10 cellular contexts compared by ENCODE assay signal in the genomic region with DNA sequence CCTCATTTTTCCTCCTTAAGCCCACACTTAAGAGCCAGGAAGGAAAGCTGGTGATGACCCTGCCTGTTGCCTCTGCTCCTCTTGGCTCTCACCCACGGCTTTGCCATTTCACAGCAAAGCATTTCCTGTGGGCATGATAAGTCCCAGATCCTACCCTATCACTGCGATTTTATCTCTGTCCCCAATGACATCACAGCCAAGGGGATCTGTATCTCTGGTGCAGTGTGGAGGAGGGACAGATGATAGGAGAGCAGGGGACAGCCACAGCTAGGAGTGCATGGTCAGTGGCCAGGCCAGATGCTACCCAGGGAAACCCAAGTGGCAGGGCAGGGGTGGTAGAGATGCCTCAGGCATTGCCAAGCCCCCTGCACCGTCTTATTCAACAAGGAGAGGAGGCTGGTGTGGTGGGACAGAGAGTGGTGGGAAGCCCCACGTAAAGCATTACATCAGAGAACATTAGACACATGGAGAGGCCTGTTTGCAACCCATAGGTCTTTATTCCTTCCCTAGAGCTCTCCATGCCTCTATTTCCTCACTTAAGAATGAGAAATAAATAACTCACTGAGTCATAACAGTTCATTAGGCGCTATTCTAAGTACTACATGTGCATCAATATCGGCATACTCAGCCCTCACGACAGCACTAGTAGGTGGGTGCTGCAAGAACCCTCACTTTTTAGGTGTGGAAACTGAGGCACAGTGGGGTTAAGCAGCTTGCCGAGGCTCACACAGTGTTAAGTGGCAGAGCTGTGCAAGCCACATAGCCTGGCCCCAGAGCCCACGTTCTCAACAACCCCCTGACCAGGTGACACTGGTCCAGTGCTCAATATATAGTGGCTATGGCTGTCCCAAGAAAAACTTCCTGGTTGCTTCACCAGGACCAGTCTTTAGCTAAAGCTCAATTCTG. TPM values are rescaled to one million over a fixed set of nuclear protein-coding genes. Genes with fewer than 3 reads are reported as not detected.
DNase-seq lines count a peak whose midpoint lies in the region; ATAC-seq, FAIRE-seq and TF ChIP-seq lines count a peak whose summit lies in the region.
"Had no signal": no experiment of that assay in that cellular context is flagged by ENCODE, and none has a peak within 500 bp of the region (broad histone marks: within the 10 kb centered on the region; RNA-seq: fewer than 3 reads in every experiment).

No MANE protein-coding gene starts in this region.

- intact Hi-C loops in CD4-positive, alpha-beta T cell (cut with DNase I, micrococcal nuclease) = loop anchor here in 1 of 2 experiments (2.0 to 10.0 kb wide), 4 partner anchors 24 to 1514 kb away; a partner anchor contains a TSS
- intact Hi-C loops in adrenal gland (cut with DNase I) (no loop called here), right lobe of liver (cut with DNase I) (no loop called here)
- intact Hi-C loops in naive thymus-derived CD4-positive, alpha-beta T cell (cut with micrococcal nuclease) = loop anchor here in 1 of 2 donors (10.0 kb wide), 2 partner anchors 1324 to 1494 kb away; a partner anchor contains a TSS

- H3K9me3 Mint-ChIP-seq in CD4-positive, alpha-beta T cell = no peaks in the 10 kb centered on the region
- no peaks in the 10 kb centered on the region for H3K9me3 Mint-ChIP-seq in naive B cell
- H3K9me3 Mint-ChIP-seq in naive thymus-derived CD4-positive, alpha-beta T cell = no peaks in the 10 kb centered on the region

- TF ChIP-seq CTCF in CD4-positive, alpha-beta T cell (IDR thresholded peaks at IDR 0.05) = no peak
- no peak for TF ChIP-seq CTCF in adrenal gland (IDR thresholded peaks at IDR 0.05)
- no peak for TF ChIP-seq CTCF in right lobe of liver (IDR thresholded peaks at IDR 0.05)

- no peak for DNase-seq in CD4-positive, alpha-beta T cell
- DNase-seq in H54 (ENCODE audit: insufficient read length, low spot score) (no peak), adrenal gland (peak in 5 of 7 donors; percentile 43 to 72 (median 58)), naive B cell (no peak), NCI-H526 (lab: John Stamatoyannopoulos, UW) (no peak), right lobe of liver (no peak)
- no peak for DNase-seq in naive thymus-derived CD4-positive, alpha-beta T cell
- DNase-seq in NK-92 treated with Interleukin-12 subunit alpha and Interleukin-12 subunit beta, amount 100 ng/mL, for 24 hours (lab: John Stamatoyannopoulos, UW) = no peak
- DNase-seq: NCI-H1436, SJCRH30 had no signal

- H3K4me1 ChIP-seq in adrenal gland (replicated peaks in 1 of 2) (peaks cover 10 to 36% of the 10 kb centered on the region in 2 donors), right lobe of liver (no peaks in the 10 kb centered on the region)
- peaks cover 36 to 52% of the 10 kb centered on the region in 2 donors for H3K4me1 ChIP-seq in naive thymus-derived CD4-positive, alpha-beta T cell (ENCODE audit: control insufficient read depth in 2 of 2, insufficient read depth in 2 of 2, low read length in 2 of 2)

- H3K9me3 ChIP-seq in CD4-positive, alpha-beta T cell (ENCODE audit: control insufficient read depth, low read length) = no peaks in the 10 kb centered on the region
- no peaks in the 10 kb centered on the region for H3K9me3 ChIP-seq in adrenal gland (replicated peaks in 1 of 3)
- no peaks in the 10 kb centered on the region for H3K9me3 ChIP-seq in right lobe of liver
- no peaks in the 10 kb centered on the region for H3K9me3 ChIP-seq in naive thymus-derived CD4-positive, alpha-beta T cell (ENCODE audit: control insufficient read depth in 2 of 3, low read length in 3 of 3)
- H3K9me3 ChIP-seq: SJCRH30 had no signal

- H3K27ac Mint-ChIP-seq in CD4-positive, alpha-beta T cell = peak overlapping the region; percentile 64
- H3K27ac Mint-ChIP-seq in naive B cell = peak overlapping the region; percentile 76 to 96 (median 88)
- peak overlapping the region in 4 of 9 donors; percentile 7 to 46 (median 42) for H3K27ac Mint-ChIP-seq in naive thymus-derived CD4-positive, alpha-beta T cell

- H3K27me3 ChIP-seq in CD4-positive, alpha-beta T cell (ENCODE audit: control insufficient read depth, insufficient read depth, low read length) = no peaks in the 10 kb centered on the region
- no peaks in the 10 kb centered on the region for H3K27me3 ChIP-seq in adrenal gland
- H3K27me3 ChIP-seq in right lobe of liver = no peaks in the 10 kb centered on the region
- H3K27me3 ChIP-seq in naive thymus-derived CD4-positive, alpha-beta T cell (ENCODE audit: control insufficient read depth in 2 of 2, insufficient read depth in 2 of 2, low read length in 2 of 2) = no peaks in the 10 kb centered on the region

- ATAC-seq in CD4-positive, alpha-beta T cell (ENCODE audit: poor library complexity) = no peak
- no peak for ATAC-seq in naive B cell (ENCODE audit: low read depth in 2 of 2)
- no peak for ATAC-seq in right lobe of liver
- no peak for ATAC-seq in naive thymus-derived CD4-positive, alpha-beta T cell

- 0 out of 2 replicates have a peak, but pooled peaks have one; percentile 26 for TF ChIP-seq POLR2A in H54 (IDR thresholded peaks at IDR 0.05; ENCODE audit: low read depth, low read length)
- TF ChIP-seq POLR2A in adrenal gland (IDR thresholded peaks at IDR 0.05) = peak in 1 of 2 donors; percentile 15
- no peak for TF ChIP-seq POLR2A in right lobe of liver (IDR thresholded peaks at IDR 0.05)

- H3K4me3 ChIP-seq in adrenal gland (no peak overlapping the region), right lobe of liver (no peak overlapping the region)
- H3K4me3 ChIP-seq in naive thymus-derived CD4-positive, alpha-beta T cell (ENCODE audit: low read length) = no peak overlapping the region
- H3K4me3 ChIP-seq: SJCRH30 had no signal

- no peaks in the 10 kb centered on the region for H3K36me3 Mint-ChIP-seq in CD4-positive, alpha-beta T cell (ENCODE audit: low read depth)
- H3K36me3 Mint-ChIP-seq in naive B cell = no peaks in the 10 kb centered on the region
- no peaks in the 10 kb centered on the region for H3K36me3 Mint-ChIP-seq in naive thymus-derived CD4-positive, alpha-beta T cell

- 67 to 72% (median 70%) methylated on average over 9 of the region's 9 CpGs for WGBS in adrenal gland, 4 donors
- whole genome bisulfite sequencing in right lobe of liver (ENCODE audit: insufficient coverage, low coverage, low lambda C conversion rate, missing lambda C conversion rate) = 84% methylated on average over 4 of the region's 9 CpGs

- POLR2A ChIA-PET in CD4-positive, alpha-beta T cell (lab: Charles Lee) = no interaction called here
- POLR2A ChIA-PET in naive thymus-derived CD4-positive, alpha-beta T cell (lab: Charles Lee) = no interaction called here

- CTCF ChIA-PET in CD4-positive, alpha-beta T cell (lab: Charles Lee) = interaction anchor here (4.9 kb wide), 1 partner anchor 56 kb away, joined by 38 read pairs; a partner anchor contains a TSS
- CTCF ChIA-PET in naive thymus-derived CD4-positive, alpha-beta T cell (lab: Charles Lee) = no interaction called here

- H3K27ac ChIP-seq in CD4-positive, alpha-beta T cell (ENCODE audit: low read depth, low read length) = no peak overlapping the region
- H3K27ac ChIP-seq in adrenal gland = peak overlapping the region in 2 of 5 donors; percentile 6 to 42
- no peak overlapping the region for H3K27ac ChIP-seq in right lobe of liver
- H3K27ac ChIP-seq in naive thymus-derived CD4-positive, alpha-beta T cell (ENCODE audit: low read depth, low read length) = no peak overlapping the region
- H3K27ac ChIP-seq: SJCRH30 had no signal

- peak overlapping the region; percentile 31 for H3K4me3 Mint-ChIP-seq in CD4-positive, alpha-beta T cell
- peak overlapping the region; percentile 75 to 99 (median 90) for H3K4me3 Mint-ChIP-seq in naive B cell
- H3K4me3 Mint-ChIP-seq in naive thymus-derived CD4-positive, alpha-beta T cell = peak overlapping the region in 2 of 10 donors; percentile 20 to 31

- no peak for FAIRE-seq in H54 (lab: Jason Lieb, UNC)

- peaks cover 55% of the 10 kb centered on the region for H3K4me1 Mint-ChIP-seq in CD4-positive, alpha-beta T cell (ENCODE audit: low read depth)
- peaks cover 58 to 78% (median 69%) of the 10 kb centered on the region in 3 donors for H3K4me1 Mint-ChIP-seq in naive B cell
- peaks cover 19 to 61% (median 40%) of the 10 kb centered on the region in 7 donors for H3K4me1 Mint-ChIP-seq in naive thymus-derived CD4-positive, alpha-beta T cell

- H3K36me3 ChIP-seq in adrenal gland (replicated peaks in 1 of 2) (no peaks in the 10 kb centered on the region), right lobe of liver (no peaks in the 10 kb centered on the region)
- H3K36me3 ChIP-seq in naive thymus-derived CD4-positive, alpha-beta T cell (ENCODE audit: control insufficient read depth in 2 of 3, insufficient read depth in 3 of 3, low read length in 3 of 3) = peaks cover 0 to 4% (median 0%) of the 10 kb centered on the region in 3 experiments
- H3K36me3 ChIP-seq: SJCRH30 had no signal

- H3K27me3 Mint-ChIP-seq in CD4-positive, alpha-beta T cell = no peaks in the 10 kb centered on the region
- H3K27me3 Mint-ChIP-seq in naive B cell = no peaks in the 10 kb centered on the region
- H3K27me3 Mint-ChIP-seq in naive thymus-derived CD4-positive, alpha-beta T cell = no peaks in the 10 kb centered on the region

RNA-seq across cellular contexts. Expression of a gene that starts 4.6 kb away (rescaled TPM):
- 10 to 100 TPM; 23.8 to 24.1 TPM for total RNA-seq in CD4-positive, alpha-beta T cell
- total RNA-seq in adrenal gland (10 to 100 TPM; 13.3 to 27.1 (median 20.2) TPM), right lobe of liver (1 to 10 TPM; 4.5 to 9.2 (median 6.6) TPM)
- polyA plus RNA-seq in adrenal gland (10 to 100 TPM in 2 of 3 donors, 1 to 10 TPM in 1; 2.1 to 47.2 (median 18.4) TPM), naive B cell (ENCODE audit: low read depth in 6 of 6) (100 to 1,000 TPM in 1 of 6 donors, 10 to 100 TPM in 5; 52.3 to 145 (median 72.6) TPM)
- 10 to 100 TPM in 3 of 5 experiments, 1 to 10 TPM in 2; 7.4 to 39.9 (median 11.8) TPM for total RNA-seq in naive thymus-derived CD4-positive, alpha-beta T cell
- 1 to 10 TPM; 2.4 to 6.0 TPM for polyA plus RNA-seq in naive thymus-derived CD4-positive, alpha-beta T cell

RNA-seq across cellular contexts. Expression of a gene that starts 16.4 kb away (rescaled TPM):
- total RNA-seq in CD4-positive, alpha-beta T cell = not detected
- total RNA-seq in adrenal gland (1 to 10 TPM in 1 of 8 donors, under 1 TPM in 1, not detected in 6; 0.57 to 1.2 TPM), right lobe of liver (under 1 TPM in 1 of 6 experiments, not detected in 5; 0.31 TPM)
- polyA plus RNA-seq in adrenal gland (1 to 10 TPM in 2 of 3 donors, not detected in 1; 1.1 to 1.6 TPM), naive B cell (ENCODE audit: low read depth in 6 of 6) (not detected)
- not detected for total RNA-seq in naive thymus-derived CD4-positive, alpha-beta T cell
- polyA plus RNA-seq in naive thymus-derived CD4-positive, alpha-beta T cell = not detected
- total RNA-seq: SJCRH30 had no signal

RNA-seq across cellular contexts. Expression of a gene that starts 48.9 kb away (rescaled TPM):
- 1 to 10 TPM; 4.6 to 5.4 TPM for total RNA-seq in CD4-positive, alpha-beta T cell
- total RNA-seq in adrenal gland (10 to 100 TPM in 1 of 8 donors, 1 to 10 TPM in 6, under 1 TPM in 1; 0.30 to 12.1 (median 5.4) TPM), right lobe of liver (1 to 10 TPM in 5 of 6 experiments, under 1 TPM in 1; 0.68 to 3.0 (median 1.9) TPM)
- polyA plus RNA-seq in adrenal gland (10 to 100 TPM in 2 of 3 donors, 1 to 10 TPM in 1; 2.1 to 21.2 (median 14.0) TPM), naive B cell (ENCODE audit: low read depth in 6 of 6) (1 to 10 TPM in 5 of 6 donors, not detected in 1; 1.5 to 3.3 (median 1.8) TPM)
- 10 to 100 TPM in 1 of 5 experiments, 1 to 10 TPM in 4; 5.1 to 10.6 (median 5.5) TPM for total RNA-seq in naive thymus-derived CD4-positive, alpha-beta T cell
- 1 to 10 TPM; 1.9 to 2.4 TPM for polyA plus RNA-seq in naive thymus-derived CD4-positive, alpha-beta T cell

RNA-seq across cellular contexts. Expression of a gene that starts 49.8 kb away (rescaled TPM):
- not detected for total RNA-seq in CD4-positive, alpha-beta T cell
- total RNA-seq in adrenal gland = 1 to 10 TPM in 6 of 8 donors, under 1 TPM in 1, not detected in 1; 0.28 to 7.1 (median 3.9) TPM
- 1 to 10 TPM in 2 of 3 donors, not detected in 1; 3.6 to 5.3 TPM for polyA plus RNA-seq in adrenal gland
- polyA plus RNA-seq in naive B cell (ENCODE audit: low read depth in 6 of 6) = not detected
- 1 to 10 TPM in 5 of 6 experiments, not detected in 1; 1.3 to 3.1 (median 2.7) TPM for total RNA-seq in right lobe of liver
- under 1 TPM in 1 of 5 experiments, not detected in 4; 0.61 TPM for total RNA-seq in naive thymus-derived CD4-positive, alpha-beta T cell
- not detected for polyA plus RNA-seq in naive thymus-derived CD4-positive, alpha-beta T cell

RNA-seq across cellular contexts. Expression of a gene that starts 56.7 kb away (rescaled TPM):
- total RNA-seq in CD4-positive, alpha-beta T cell = 10 to 100 TPM; 78.8 to 83.2 TPM
- total RNA-seq in adrenal gland = 100 to 1,000 TPM; 146 to 281 (median 212) TPM
- 100 to 1,000 TPM; 272 to 507 (median 343) TPM for polyA plus RNA-seq in adrenal gland
- 100 to 1,000 TPM; 366 to 456 (median 377) TPM for polyA plus RNA-seq in naive B cell (ENCODE audit: low read depth in 6 of 6)
- 100 to 1,000 TPM in 1 of 6 experiments, 10 to 100 TPM in 5; 61.8 to 104 (median 75.6) TPM for total RNA-seq in right lobe of liver
- 100 to 1,000 TPM; 114 to 193 (median 128) TPM for total RNA-seq in naive thymus-derived CD4-positive, alpha-beta T cell
- 100 to 1,000 TPM; 391 to 449 TPM for polyA plus RNA-seq in naive thymus-derived CD4-positive, alpha-beta T cell

Comparison
In these comparisons a context has a peak if more than half of its experiments do, and no peak if none do; other contexts are left out.
1. DNase-seq: peak in adrenal gland (5 of 7); none in CD4-positive, alpha-beta T cell (0 of 10), H54 (single experiment), naive B cell (single experiment), NCI-H526 (0 of 2), right lobe of liver (0 of 3), naive thymus-derived CD4-positive, alpha-beta T cell (0 of 9) and NK-92 treated with Interleukin-12 subunit alpha and Interleukin-12 subunit beta, amount 100 ng/mL, for 24 hours (single experiment).